In genomic region chr20:32019156-32019510, GRCh38 we compare ENCODE assay signal across 1 cellular context.
TF ChIP-seq lines count a peak whose summit lies in the region.

No MANE protein-coding gene starts in this region.

TF ChIP-seq in HCT116, 20 proteins besides CTCF, POLR2A, EP300 and RAD21 (continued from another document):
- TF ChIP-seq CBX3 (IDR thresholded peaks at IDR 0.05; ENCODE audit: low read depth): no peak
- TF ChIP-seq, protein P1, sequence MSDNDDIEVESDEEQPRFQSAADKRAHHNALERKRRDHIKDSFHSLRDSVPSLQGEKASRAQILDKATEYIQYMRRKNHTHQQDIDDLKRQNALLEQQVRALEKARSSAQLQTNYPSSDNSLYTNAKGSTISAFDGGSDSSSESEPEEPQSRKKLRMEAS (IDR thresholded peaks at IDR 0.05): no peak
- no peak for TF ChIP-seq ELF1 (IDR thresholded peaks at IDR 0.05; ENCODE audit: borderline replicate concordance, low read depth)
